In genomic region chr22:49964493-49965290, GRCh38 we compare ENCODE assay signal across 9 cellular contexts. TPM values are rescaled to one million over a fixed set of nuclear protein-coding genes. Genes with fewer than 3 reads are reported as not detected.
DNase-seq lines count a peak whose midpoint lies in the region; ATAC-seq, FAIRE-seq and TF ChIP-seq lines count a peak whose summit lies in the region.
"Had no signal": no experiment of that assay in that cellular context is flagged by ENCODE, and none has a peak within 500 bp of the region (broad histone marks: within the 10 kb centered on the region; RNA-seq: fewer than 3 reads in every experiment).

No MANE protein-coding gene starts in this region.

- no peak; a peak in 2 of 4 replicates for TF ChIP-seq POLR2A in HepG2 (IDR thresholded peaks at IDR 0.05; ENCODE audit: insufficient read depth in 1 of 2, low read depth in 2 of 2, low read length in 2 of 2)

- no peaks in the 10 kb centered on the region for H3K27me3 Mint-ChIP-seq in activated T-helper 1 cell treated with anti-CD3 and anti-CD28 coated beads, Interleukin-12 subunit alpha, Interleukin-12 subunit beta, Interleukin-2, Interleukin-4 antibody, amounts not matched to agents 30 ng/mL and 10 ng/mL and 1 ng/mL, durations not matched to agents 14 hours and 24 hours and 36 hours (ENCODE audit: insufficient read depth)

- TF ChIP-seq EP300 in SK-N-SH (IDR thresholded peaks at IDR 0.05; ENCODE audit: borderline replicate concordance in 1 of 2, low read depth in 1 of 2, low read length in 1 of 2) = no peak
- TF ChIP-seq EP300 in HepG2 (IDR thresholded peaks at IDR 0.05; ENCODE audit: low read depth in 2 of 2, low read length in 2 of 2) = no peak
- TF ChIP-seq EP300 in HepG2 (CRISPR knock-in tag; IDR thresholded peaks at IDR 0.05; ENCODE audit: borderline replicate concordance) = no peak

- ATAC-seq in SK-N-SH treated with all-trans-retinoic acid at 6 μM for 48 hours (no peak), HepG2 (no peak), GM21576 (IDR thresholded peaks at IDR 0.05; ENCODE audit: unreplicated experiment) (no peak), GM18519 (IDR thresholded peaks at IDR 0.05; ENCODE audit: low FRiP score, unreplicated experiment) (no peak), PC-3 (no peak)

- H2AFZ ChIP-seq in SK-N-SH (ENCODE audit: low read depth) (no peak overlapping the region), HepG2 (ENCODE audit: low read length) (no peak overlapping the region), PC-3 (ENCODE audit: low read length) (no peak overlapping the region)

- peaks cover 29% of the 10 kb centered on the region for H3K36me3 Mint-ChIP-seq in activated T-helper 1 cell treated with anti-CD3 and anti-CD28 coated beads, Interleukin-12 subunit alpha, Interleukin-12 subunit beta, Interleukin-2, Interleukin-4 antibody, amounts not matched to agents 30 ng/mL and 10 ng/mL and 1 ng/mL, durations not matched to agents 14 hours and 24 hours and 36 hours (ENCODE audit: low read depth)

- POLR2A ChIA-PET in SK-N-SH (lab: Yijun Ruan, JAX) (no interaction called here), HepG2 (lab: Yijun Ruan, JAX) (interaction anchor here (0.9 to 16.4 kb wide), 3 partner anchors 13 to 31 kb away, joined by 3 to 722 read pairs (median 59); partner anchors contain the start of gene PIM3), PC-3 (lab: Charles Lee; ENCODE audit: unreplicated experiment) (no interaction called here)

- H4K20me1 ChIP-seq in SK-N-SH (ENCODE audit: insufficient read depth) = peaks cover 7% of the 10 kb centered on the region
- peaks cover 37% of the 10 kb centered on the region for H4K20me1 ChIP-seq in HepG2 (ENCODE audit: insufficient read depth, low read length)
- peaks cover 25% of the 10 kb centered on the region for H4K20me1 ChIP-seq in PC-3 (ENCODE audit: low read length)

- H3K27ac ChIP-seq in SK-N-SH (ENCODE audit: low read depth in 2 of 2, low read length in 1 of 2) (no peak overlapping the region), HepG2 (ENCODE audit: extremely low read length, insufficient read depth, low read length) (peak overlapping the region; percentile 24), subcutaneous abdominal adipose tissue (ENCODE audit: low read depth, low read length) (peak overlapping the region; percentile 98), PC-3 (ENCODE audit: low read length) (no peak overlapping the region)

- no peaks in the 10 kb centered on the region for H3K9me3 Mint-ChIP-seq in activated T-helper 1 cell treated with anti-CD3 and anti-CD28 coated beads, Interleukin-12 subunit alpha, Interleukin-12 subunit beta, Interleukin-2, Interleukin-4 antibody, amounts not matched to agents 30 ng/mL and 10 ng/mL and 1 ng/mL, durations not matched to agents 14 hours and 24 hours and 36 hours

- no TSS peak for BruUV-seq in HepG2 (replicated peaks; lab: Mats Ljungman, UMichigan)
- no TSS peak for BruUV-seq in PC-3 (replicated peaks; lab: Mats Ljungman, UMichigan)

- 90% methylated on average over 14 of the region's 15 CpGs for WGBS in SK-N-SH (ENCODE audit: low lambda C conversion rate)
- WGBS in HepG2 (ENCODE audit: low lambda C conversion rate) = 69% methylated on average over 10 of the region's 15 CpGs

- no peak for FAIRE-seq in HepG2 (lab: Jason Lieb, UNC)

- H3K4me3 Mint-ChIP-seq in activated T-helper 1 cell treated with anti-CD3 and anti-CD28 coated beads, Interleukin-12 subunit alpha, Interleukin-12 subunit beta, Interleukin-2, Interleukin-4 antibody, amounts not matched to agents 30 ng/mL and 10 ng/mL and 1 ng/mL, durations not matched to agents 14 hours and 24 hours and 36 hours = peak overlapping the region; percentile 88

- H3K27me3 ChIP-seq in SK-N-SH (ENCODE audit: insufficient read depth) (no peaks in the 10 kb centered on the region), HepG2 (ENCODE audit: control insufficient read depth in 1 of 2, insufficient read depth in 2 of 2, low read length in 2 of 2) (no peaks in the 10 kb centered on the region; a peak in 1 of 5 replicates), subcutaneous abdominal adipose tissue (ENCODE audit: control insufficient read depth in 5 of 5, insufficient read depth in 4 of 5, low read length in 5 of 5) (no peaks in the 10 kb centered on the region), PC-3 (ENCODE audit: low read length) (no peaks in the 10 kb centered on the region)

- TF ChIP-seq RAD21 in SK-N-SH (IDR thresholded peaks at IDR 0.05; ENCODE audit: low read length) (no peak), HepG2 (CRISPR knock-in tag; IDR thresholded peaks at IDR 0.05) (no peak)

- H3K27ac Mint-ChIP-seq in activated T-helper 1 cell treated with anti-CD3 and anti-CD28 coated beads, Interleukin-12 subunit alpha, Interleukin-12 subunit beta, Interleukin-2, Interleukin-4 antibody, amounts not matched to agents 30 ng/mL and 10 ng/mL and 1 ng/mL, durations not matched to agents 14 hours and 24 hours and 36 hours = peak overlapping the region; percentile 84

- no peak overlapping the region for H3K9ac ChIP-seq in SK-N-SH
- peak overlapping the region; percentile 73; the same call in 1 of the 2 replicates for H3K9ac ChIP-seq in HepG2 (ENCODE audit: insufficient read depth, low read depth, low read length)
- peak overlapping the region; percentile 38 to 97 (median 86) for H3K9ac ChIP-seq in subcutaneous abdominal adipose tissue (ENCODE audit: low read length in 5 of 5)
- H3K9ac ChIP-seq in PC-3 (ENCODE audit: low read length) = no peak overlapping the region

- H3K79me2 ChIP-seq in SK-N-SH (ENCODE audit: insufficient read depth) = peaks cover 31% of the 10 kb centered on the region
- peaks cover 32% of the 10 kb centered on the region for H3K79me2 ChIP-seq in HepG2 (ENCODE audit: insufficient read depth, low read length)
- H3K79me2 ChIP-seq in PC-3 (ENCODE audit: low read length) = peaks cover 34% of the 10 kb centered on the region

- H3K9me2 ChIP-seq in SK-N-SH = no peaks in the 10 kb centered on the region
- no peaks in the 10 kb centered on the region for H3K9me2 ChIP-seq in PC-3 (replicated peaks; ENCODE audit: low read length)

- peaks cover 17 to 38% of the 10 kb centered on the region in 2 experiments; a peak in 2 of 4 replicates for H3K4me1 ChIP-seq in SK-N-SH (ENCODE audit: control insufficient read depth in 1 of 2, insufficient read depth in 2 of 2, low read depth in 1 of 2, low read length in 1 of 2)
- peaks cover 75% of the 10 kb centered on the region for H3K4me1 ChIP-seq in HepG2 (ENCODE audit: insufficient read depth, low read length)
- H3K4me1 ChIP-seq in subcutaneous abdominal adipose tissue (ENCODE audit: control insufficient read depth in 5 of 5, insufficient read depth in 5 of 5, low read length in 5 of 5) = peaks cover 7 to 84% (median 69%) of the 10 kb centered on the region in 5 donors
- peaks cover 17% of the 10 kb centered on the region for H3K4me1 ChIP-seq in PC-3 (ENCODE audit: insufficient read depth, low read length)

- H3K4me2 ChIP-seq in SK-N-SH = no peak overlapping the region
- peak overlapping the region; percentile 94 for H3K4me2 ChIP-seq in HepG2 (ENCODE audit: low read depth, low read length)
- no peak overlapping the region for H3K4me2 ChIP-seq in PC-3 (ENCODE audit: low read length)

- TF ChIP-seq CTCF in SK-N-SH (IDR thresholded peaks at IDR 0.05) (no peak), HepG2 (CRISPR knock-in tag; IDR thresholded peaks at IDR 0.05) (no peak), PC-3 (conservative IDR thresholded peaks at IDR 0.05; ENCODE audit: low read depth, low read length) (no peak)

- H3K36me3 ChIP-seq in SK-N-SH (replicated peaks in 1 of 2; ENCODE audit: control insufficient read depth in 1 of 2, insufficient read depth in 2 of 2, low read length in 1 of 2) (peaks cover 5 to 16% of the 10 kb centered on the region in 2 experiments), HepG2 (replicated peaks in 1 of 2; ENCODE audit: control insufficient read depth in 1 of 2, insufficient read depth in 2 of 2, low read length in 2 of 2) (peaks cover 9 to 23% of the 10 kb centered on the region in 2 experiments), subcutaneous abdominal adipose tissue (ENCODE audit: control insufficient read depth in 5 of 5, insufficient read depth in 5 of 5, low read length in 5 of 5) (peaks cover 0 to 37% (median 25%) of the 10 kb centered on the region in 5 donors), PC-3 (ENCODE audit: low read depth, low read length) (peaks cover 19% of the 10 kb centered on the region)

- CTCF ChIA-PET in SK-N-SH (lab: Yijun Ruan, JAX) (interaction anchor here (3.0 kb wide), 1 partner anchor 66 kb away, joined by 17 read pairs; no protein-coding TSS in a partner anchor), HepG2 (lab: Yijun Ruan, JAX; ENCODE audit: low intra/inter-chr PET ratio, low total read pairs) (no interaction called here), PC-3 (lab: Charles Lee) (no interaction called here)

- H3K9me3 ChIP-seq in SK-N-SH (no peaks in the 10 kb centered on the region), HepG2 (ENCODE audit: low read length) (no peaks in the 10 kb centered on the region), subcutaneous abdominal adipose tissue (ENCODE audit: control insufficient read depth in 5 of 5, low read length in 5 of 5) (no peaks in the 10 kb centered on the region), PC-3 (ENCODE audit: low read length) (no peaks in the 10 kb centered on the region)

- H3K4me1 Mint-ChIP-seq in activated T-helper 1 cell treated with anti-CD3 and anti-CD28 coated beads, Interleukin-12 subunit alpha, Interleukin-12 subunit beta, Interleukin-2, Interleukin-4 antibody, amounts not matched to agents 30 ng/mL and 10 ng/mL and 1 ng/mL, durations not matched to agents 14 hours and 24 hours and 36 hours (ENCODE audit: low read depth) = peaks cover 21% of the 10 kb centered on the region

- H3K4me3 ChIP-seq in SK-N-SH (ENCODE audit: low read depth in 2 of 2, low read length in 1 of 2) = no peak overlapping the region
- H3K4me3 ChIP-seq in HepG2 (replicated peaks in 1 of 3; ENCODE audit: insufficient read depth in 1 of 3, low read depth in 2 of 3, low read length in 3 of 3) = peak overlapping the region; percentile 14 to 99 (median 65); a peak in 5 of 6 replicates
- peak overlapping the region; percentile 15 to 99 (median 84) for H3K4me3 ChIP-seq in subcutaneous abdominal adipose tissue (ENCODE audit: low read depth in 1 of 5, low read length in 5 of 5)
- no peak overlapping the region for H3K4me3 ChIP-seq in PC-3 (ENCODE audit: low read length)

- peak; percentile 10 for DNase-seq in SK-N-SH
- no peak for DNase-seq in activated T-helper 1 cell treated with anti-CD3 and anti-CD28 coated beads, Interleukin-12 subunit alpha, Interleukin-12 subunit beta, Interleukin-2, Interleukin-4 antibody, amounts not matched to agents 30 ng/mL and 10 ng/mL and 1 ng/mL, durations not matched to agents 14 hours and 24 hours and 36 hours (ENCODE audit: low spot score)
- DNase-seq in HepG2 (ENCODE audit: low spot score) = no peak
- no peak for DNase-seq in PC-3

- in situ Hi-C loops in HepG2 (cut with HindIII; ENCODE audit: extremely low pct_ligation_motif_present, low pct_unique_long_range_greater_than_20kb) = loop anchor here (5.0 kb wide), 1 partner anchor 32 kb away; no protein-coding TSS in a partner anchor

- intact Hi-C loops in activated T-helper 1 cell treated with anti-CD3 and anti-CD28 coated beads, Interleukin-12 subunit alpha, Interleukin-12 subunit beta, Interleukin-2, Interleukin-4 antibody, amounts not matched to agents 30 ng/mL and 10 ng/mL and 1 ng/mL, durations not matched to agents 14 hours and 24 hours and 36 hours (cut with micrococcal nuclease) = loop anchor here (5.0 to 10.0 kb wide), 2 partner anchors 37 to 570 kb away; partner anchors contain the start of gene TYMP
- intact Hi-C loops in HepG2 (cut with micrococcal nuclease; ENCODE audit: unreplicated experiment) (loop anchor here (5.0 kb wide), 1 partner anchor 32 kb away; no protein-coding TSS in a partner anchor), PC-3 (cut with micrococcal nuclease) (no loop called here)

- no peaks in the 10 kb centered on the region for H3F3A ChIP-seq in SK-N-SH (replicated peaks; ENCODE audit: insufficient read depth)
- H3F3A ChIP-seq in PC-3 (ENCODE audit: low read length, unreplicated experiment) = no peaks in the 10 kb centered on the region

RNA-seq across cellular contexts. Expression of gene PIM3, which starts 4.1 kb away (rescaled TPM):
- 9.9 and 15.3 TPM in 2 replicates for polyA plus RNA-seq in SK-N-SH (2012; rRNA removed)
- polyA plus RNA-seq in SK-N-SH (2012; cell fraction: cytosol; rRNA removed) = 6.3 and 10.1 TPM in 2 replicates
- polyA plus RNA-seq in SK-N-SH (2012; cell fraction: nucleus; rRNA removed) = 22.4 and 23.7 TPM in 2 replicates
- total RNA-seq in activated T-helper 1 cell treated with anti-CD3 and anti-CD28 coated beads, Interleukin-12 subunit alpha, Interleukin-12 subunit beta, Interleukin-2, Interleukin-4 antibody, amounts not matched to agents 30 ng/mL and 10 ng/mL and 1 ng/mL, durations not matched to agents 14 hours and 24 hours and 36 hours = 290 and 291 TPM in 2 replicates
- 18.2 and 31.2 TPM in 2 replicates for total RNA-seq in HepG2 (2016; rRNA removed; fragmentation: Illumina TruSeq; extraction: Trizol)
- 12.4 and 12.6 TPM in 2 replicates for total RNA-seq in HepG2 (2016; cell fraction: cytosol; rRNA removed; fragmentation: Illumina TruSeq; extraction: Trizol; ENCODE audit: low read depth)
- total RNA-seq in HepG2 (2016; cell fraction: insoluble cytoplasmic fraction; rRNA removed; fragmentation: Illumina TruSeq; extraction: Trizol) = 17.3 and 32.7 TPM in 2 replicates
- total RNA-seq in HepG2 (2016; cell fraction: membrane; rRNA removed; fragmentation: Illumina TruSeq; extraction: Trizol) = 27.1 and 31.2 TPM in 2 replicates
- 24.6 and 30.5 TPM in 2 replicates for total RNA-seq in HepG2 (2016; cell fraction: nucleus; rRNA removed; fragmentation: Illumina TruSeq; extraction: Trizol)
- 21.6 and 24.1 TPM in 2 replicates for polyA plus RNA-seq in HepG2 (2011; rRNA removed)
- 21.4 and 47.8 TPM in 2 replicates for polyA plus RNA-seq in HepG2 (2011; cell fraction: cytosol; rRNA removed)
- 121 and 136 TPM in 2 replicates for polyA plus RNA-seq in HepG2 (2011; cell fraction: nucleus; rRNA removed)
- 22.6 and 36.4 TPM in 2 replicates for polyA plus RNA-seq in HepG2 (2012)
- polyA plus RNA-seq in HepG2 (2016; cell fraction: cytosol; fragmentation: Illumina TruSeq; extraction: Trizol; ENCODE audit: low read depth) = 7.3 and 9.3 TPM in 2 replicates
- polyA plus RNA-seq in HepG2 (2016; cell fraction: insoluble cytoplasmic fraction; fragmentation: Illumina TruSeq; extraction: Trizol; ENCODE audit: low read depth) = 21.4 and 25.4 TPM in 2 replicates
- 17.2 and 17.8 TPM in 2 replicates for polyA plus RNA-seq in HepG2 (2016; cell fraction: membrane; fragmentation: Illumina TruSeq; extraction: Trizol; ENCODE audit: low read depth)
- polyA plus RNA-seq in HepG2 (2016; cell fraction: nucleus; fragmentation: Illumina TruSeq; extraction: Trizol; ENCODE audit: insufficient read depth, low read depth) = 62.7 and 63.0 TPM in 2 replicates
- 8.8 and 50.3 TPM in 2 replicates for polyA minus RNA-seq in HepG2 (2011; rRNA and poly(A)+ RNA removed; ENCODE audit: low replicate concordance)
- polyA minus RNA-seq in HepG2 (2011; cell fraction: cytosol; rRNA and poly(A)+ RNA removed) = 23.0 and 37.5 TPM in 2 replicates
- 17.0 and 22.8 TPM in 2 replicates for polyA minus RNA-seq in HepG2 (2011; cell fraction: nucleus; rRNA and poly(A)+ RNA removed)
- total RNA-seq in PC-3 (2014; rRNA removed) = 61.7 and 72.8 TPM in 2 replicates

RNA-seq across cellular contexts. Expression of gene CRELD2, which starts 46.3 kb away (rescaled TPM):
- 92.5 and 113 TPM in 2 replicates for polyA plus RNA-seq in SK-N-SH (2012; rRNA removed)
- polyA plus RNA-seq in SK-N-SH (2012; cell fraction: cytosol; rRNA removed) = 66.3 and 80.8 TPM in 2 replicates
- 104 and 142 TPM in 2 replicates for polyA plus RNA-seq in SK-N-SH (2012; cell fraction: nucleus; rRNA removed)
- 48.1 and 51.0 TPM in 2 replicates for total RNA-seq in activated T-helper 1 cell treated with anti-CD3 and anti-CD28 coated beads, Interleukin-12 subunit alpha, Interleukin-12 subunit beta, Interleukin-2, Interleukin-4 antibody, amounts not matched to agents 30 ng/mL and 10 ng/mL and 1 ng/mL, durations not matched to agents 14 hours and 24 hours and 36 hours
- total RNA-seq in HepG2 (2016; rRNA removed; fragmentation: Illumina TruSeq; extraction: Trizol) = 19.6 and 44.7 TPM in 2 replicates
- 22.4 and 24.2 TPM in 2 replicates for total RNA-seq in HepG2 (2016; cell fraction: cytosol; rRNA removed; fragmentation: Illumina TruSeq; extraction: Trizol; ENCODE audit: low read depth)
- 18.8 and 46.8 TPM in 2 replicates for total RNA-seq in HepG2 (2016; cell fraction: insoluble cytoplasmic fraction; rRNA removed; fragmentation: Illumina TruSeq; extraction: Trizol)
- total RNA-seq in HepG2 (2016; cell fraction: membrane; rRNA removed; fragmentation: Illumina TruSeq; extraction: Trizol) = 27.6 and 29.9 TPM in 2 replicates
- total RNA-seq in HepG2 (2016; cell fraction: nucleus; rRNA removed; fragmentation: Illumina TruSeq; extraction: Trizol) = 35.5 and 40.6 TPM in 2 replicates
- 17.2 and 20.2 TPM in 2 replicates for polyA plus RNA-seq in HepG2 (2011; rRNA removed)
- polyA plus RNA-seq in HepG2 (2011; cell fraction: cytosol; rRNA removed) = 16.7 and 25.6 TPM in 2 replicates
- polyA plus RNA-seq in HepG2 (2011; cell fraction: nucleus; rRNA removed) = 44.2 and 48.8 TPM in 2 replicates
- 9.4 and 10.2 TPM in 2 replicates for polyA plus RNA-seq in HepG2 (2012)
- polyA plus RNA-seq in HepG2 (2016; cell fraction: cytosol; fragmentation: Illumina TruSeq; extraction: Trizol; ENCODE audit: low read depth) = 25.8 and 29.9 TPM in 2 replicates
- polyA plus RNA-seq in HepG2 (2016; cell fraction: insoluble cytoplasmic fraction; fragmentation: Illumina TruSeq; extraction: Trizol; ENCODE audit: low read depth) = 22.7 and 25.1 TPM in 2 replicates
- 26.9 and 27.0 TPM in 2 replicates for polyA plus RNA-seq in HepG2 (2016; cell fraction: membrane; fragmentation: Illumina TruSeq; extraction: Trizol; ENCODE audit: low read depth)
- polyA plus RNA-seq in HepG2 (2016; cell fraction: nucleus; fragmentation: Illumina TruSeq; extraction: Trizol; ENCODE audit: insufficient read depth, low read depth) = 89.1 and 100 TPM in 2 replicates
- polyA minus RNA-seq in HepG2 (2011; rRNA and poly(A)+ RNA removed; ENCODE audit: low replicate concordance) = 6.9 and 14.7 TPM in 2 replicates
- polyA minus RNA-seq in HepG2 (2011; cell fraction: cytosol; rRNA and poly(A)+ RNA removed) = 4.4 and 5.2 TPM in 2 replicates
- polyA minus RNA-seq in HepG2 (2011; cell fraction: nucleus; rRNA and poly(A)+ RNA removed) = 4.5 and 4.7 TPM in 2 replicates
- 71.3 and 85.6 TPM in 2 replicates for total RNA-seq in PC-3 (2014; rRNA removed)

RNA-seq across cellular contexts. Expression of gene ALG12, which starts 46.5 kb away (rescaled TPM):
- polyA plus RNA-seq in SK-N-SH (2012; rRNA removed) = 7.5 and 9.9 TPM in 2 replicates
- polyA plus RNA-seq in SK-N-SH (2012; cell fraction: cytosol; rRNA removed) = 6.0 and 8.3 TPM in 2 replicates
- polyA plus RNA-seq in SK-N-SH (2012; cell fraction: nucleus; rRNA removed) = 23.2 and 25.7 TPM in 2 replicates
- 13.1 and 18.5 TPM in 2 replicates for total RNA-seq in activated T-helper 1 cell treated with anti-CD3 and anti-CD28 coated beads, Interleukin-12 subunit alpha, Interleukin-12 subunit beta, Interleukin-2, Interleukin-4 antibody, amounts not matched to agents 30 ng/mL and 10 ng/mL and 1 ng/mL, durations not matched to agents 14 hours and 24 hours and 36 hours
- total RNA-seq in HepG2 (2016; rRNA removed; fragmentation: Illumina TruSeq; extraction: Trizol) = 6.6 and 15.8 TPM in 2 replicates
- 1.5 and 3.0 TPM in 2 replicates for total RNA-seq in HepG2 (2016; cell fraction: cytosol; rRNA removed; fragmentation: Illumina TruSeq; extraction: Trizol; ENCODE audit: low read depth)
- total RNA-seq in HepG2 (2016; cell fraction: insoluble cytoplasmic fraction; rRNA removed; fragmentation: Illumina TruSeq; extraction: Trizol) = 6.8 and 15.6 TPM in 2 replicates
- total RNA-seq in HepG2 (2016; cell fraction: membrane; rRNA removed; fragmentation: Illumina TruSeq; extraction: Trizol) = 6.4 and 10.5 TPM in 2 replicates
- 10.6 and 14.2 TPM in 2 replicates for total RNA-seq in HepG2 (2016; cell fraction: nucleus; rRNA removed; fragmentation: Illumina TruSeq; extraction: Trizol)
- polyA plus RNA-seq in HepG2 (2011; rRNA removed) = 7.8 and 9.5 TPM in 2 replicates
- polyA plus RNA-seq in HepG2 (2011; cell fraction: cytosol; rRNA removed) = 5.9 and 6.1 TPM in 2 replicates
- 25.1 and 26.7 TPM in 2 replicates for polyA plus RNA-seq in HepG2 (2011; cell fraction: nucleus; rRNA removed)
- 9.4 and 10.0 TPM in 2 replicates for polyA plus RNA-seq in HepG2 (2012)
- 2.9 and 3.3 TPM in 2 replicates for polyA plus RNA-seq in HepG2 (2016; cell fraction: cytosol; fragmentation: Illumina TruSeq; extraction: Trizol; ENCODE audit: low read depth)
- 6.1 and 6.8 TPM in 2 replicates for polyA plus RNA-seq in HepG2 (2016; cell fraction: insoluble cytoplasmic fraction; fragmentation: Illumina TruSeq; extraction: Trizol; ENCODE audit: low read depth)
- polyA plus RNA-seq in HepG2 (2016; cell fraction: membrane; fragmentation: Illumina TruSeq; extraction: Trizol; ENCODE audit: low read depth) = 5.6 and 6.9 TPM in 2 replicates
- polyA plus RNA-seq in HepG2 (2016; cell fraction: nucleus; fragmentation: Illumina TruSeq; extraction: Trizol; ENCODE audit: insufficient read depth, low read depth) = 26.3 and 30.4 TPM in 2 replicates
- 5.8 and 12.8 TPM in 2 replicates for polyA minus RNA-seq in HepG2 (2011; rRNA and poly(A)+ RNA removed; ENCODE audit: low replicate concordance)
- 5.7 and 7.1 TPM in 2 replicates for polyA minus RNA-seq in HepG2 (2011; cell fraction: cytosol; rRNA and poly(A)+ RNA removed)
- 3.4 and 4.5 TPM in 2 replicates for polyA minus RNA-seq in HepG2 (2011; cell fraction: nucleus; rRNA and poly(A)+ RNA removed)
- 10.7 and 12.1 TPM in 2 replicates for total RNA-seq in PC-3 (2014; rRNA removed)

RNA-seq across cellular contexts. Expression of gene IL17REL, which starts 47.9 kb away (rescaled TPM):
- polyA plus RNA-seq in SK-N-SH (2012; rRNA removed) (not detected in 2 replicates), HepG2 (2011; rRNA removed) (not detected in 2 replicates)
- not detected in 2 replicates for polyA plus RNA-seq in SK-N-SH (2012; cell fraction: cytosol; rRNA removed)
- polyA plus RNA-seq in SK-N-SH (2012; cell fraction: nucleus; rRNA removed) = 0.01 TPM in 1 of 2 replicates, not detected in the other
- total RNA-seq in activated T-helper 1 cell treated with anti-CD3 and anti-CD28 coated beads, Interleukin-12 subunit alpha, Interleukin-12 subunit beta, Interleukin-2, Interleukin-4 antibody, amounts not matched to agents 30 ng/mL and 10 ng/mL and 1 ng/mL, durations not matched to agents 14 hours and 24 hours and 36 hours = 0.05 TPM in 1 of 2 replicates, not detected in the other
- total RNA-seq in HepG2 (2016; rRNA removed; fragmentation: Illumina TruSeq; extraction: Trizol) (not detected in 2 replicates), PC-3 (2014; rRNA removed) (0.04 TPM in 1 of 2 replicates, not detected in the other)
- not detected in 2 replicates for total RNA-seq in HepG2 (2016; cell fraction: cytosol; rRNA removed; fragmentation: Illumina TruSeq; extraction: Trizol; ENCODE audit: low read depth)
- total RNA-seq in HepG2 (2016; cell fraction: insoluble cytoplasmic fraction; rRNA removed; fragmentation: Illumina TruSeq; extraction: Trizol) = not detected in 2 replicates
- not detected in 2 replicates for total RNA-seq in HepG2 (2016; cell fraction: membrane; rRNA removed; fragmentation: Illumina TruSeq; extraction: Trizol)
- total RNA-seq in HepG2 (2016; cell fraction: nucleus; rRNA removed; fragmentation: Illumina TruSeq; extraction: Trizol) = not detected in 2 replicates
- polyA plus RNA-seq in HepG2 (2011; cell fraction: cytosol; rRNA removed) = not detected in 2 replicates
- polyA plus RNA-seq in HepG2 (2011; cell fraction: nucleus; rRNA removed) = not detected in 2 replicates
- polyA plus RNA-seq in HepG2 (2012) = not detected in 2 replicates
- not detected in 2 replicates for polyA plus RNA-seq in HepG2 (2016; cell fraction: cytosol; fragmentation: Illumina TruSeq; extraction: Trizol; ENCODE audit: low read depth)
- polyA plus RNA-seq in HepG2 (2016; cell fraction: insoluble cytoplasmic fraction; fragmentation: Illumina TruSeq; extraction: Trizol; ENCODE audit: low read depth) = not detected in 2 replicates
- polyA plus RNA-seq in HepG2 (2016; cell fraction: membrane; fragmentation: Illumina TruSeq; extraction: Trizol; ENCODE audit: low read depth) = not detected in 2 replicates
- polyA plus RNA-seq in HepG2 (2016; cell fraction: nucleus; fragmentation: Illumina TruSeq; extraction: Trizol; ENCODE audit: insufficient read depth, low read depth) = not detected in 2 replicates
- polyA minus RNA-seq in HepG2 (2011; rRNA and poly(A)+ RNA removed; ENCODE audit: low replicate concordance) = 0.07 TPM in 1 of 2 replicates, not detected in the other
- polyA minus RNA-seq in HepG2 (2011; cell fraction: cytosol; rRNA and poly(A)+ RNA removed) = not detected in 2 replicates
- polyA minus RNA-seq in HepG2 (2011; cell fraction: nucleus; rRNA and poly(A)+ RNA removed) = not detected in 2 replicates
- total RNA-seq: A172 had no signal

Comparison
In these comparisons a context has a peak if more than half of its experiments do, and no peak if none do; other contexts are left out.
1. H3K27ac ChIP-seq: peak in HepG2 (single experiment) and subcutaneous abdominal adipose tissue (single experiment); none in SK-N-SH (0 of 2) and PC-3 (single experiment).
2. H3K4me3 ChIP-seq: peak in HepG2 (3 of 3) and subcutaneous abdominal adipose tissue (5 of 5); none in SK-N-SH (0 of 2) and PC-3 (single experiment).
3. H3K9ac ChIP-seq: peak in HepG2 (single experiment) and subcutaneous abdominal adipose tissue (5 of 5); none in SK-N-SH (single experiment) and PC-3 (single experiment).
4. Of the 25 proteins assayed by ChIP-seq in both HepG2 and SK-N-SH: peak only in HepG2: POLR2AphosphoS5 and TAF1; only in SK-N-SH: none; in both: none; in neither: 23.